ENCODE assay signal across 22 cellular contexts in the genomic region with DNA sequence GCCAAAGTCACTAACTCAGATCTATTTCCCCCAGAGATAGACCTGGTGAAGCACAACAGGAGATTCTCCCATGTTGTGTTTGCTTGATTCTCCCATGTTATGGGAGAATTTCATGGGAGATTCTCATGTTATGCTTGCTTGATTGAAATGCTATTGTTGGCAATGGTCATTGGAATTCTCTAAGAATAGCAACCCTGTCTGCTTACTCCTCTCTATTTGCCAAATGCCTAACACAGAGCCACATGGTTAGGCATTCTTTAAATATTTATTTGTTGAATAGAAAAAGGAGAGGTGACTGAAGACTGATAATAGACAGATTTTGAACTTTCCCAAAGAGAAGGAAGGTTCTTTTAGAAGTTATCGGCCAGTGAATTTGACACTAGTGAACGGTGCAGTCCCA.
"Had no signal": no experiment of that assay in that cellular context is flagged by ENCODE, and none has a peak within 500 bp of the region (broad histone marks: within the 10 kb centered on the region; RNA-seq: fewer than 3 reads in every experiment).

No MANE protein-coding gene starts in this region.

- H3K27ac ChIP-seq: adrenal gland, foreskin keratinocyte, lower lobe of right lung, tibial nerve had no signal

- H3K36me3 ChIP-seq: adrenal gland, lower lobe of right lung, tibial nerve had no signal

- H3K4me1 ChIP-seq: adrenal gland, foreskin keratinocyte, lower lobe of right lung had no signal

- H3K4me3 ChIP-seq: adrenal gland, lower lobe of right lung, mucosa of descending colon, tibial nerve had no signal

- H3K27me3 ChIP-seq: adrenal gland, tibial nerve had no signal

- H3K9me3 ChIP-seq: adrenal gland, lower lobe of right lung, mucosa of descending colon, tibial nerve had no signal

- DNase-seq: activated B cell treated with CpG ODN at 0.5 μM for 24 hours; activated CD4-positive, alpha-beta T cell treated with anti-CD3 and anti-CD28 coated beads for 36 hours; activated CD4-positive, alpha-beta T cell treated with anti-CD3 and anti-CD28 coated beads, Interleukin-2, amount 50 U/mL, for 4 hours; activated CD8-positive, alpha-beta memory T cell treated with anti-CD3 and anti-CD28 coated beads for 24 hours; activated CD8-positive, alpha-beta memory T cell treated with anti-CD3 and anti-CD28 coated beads, Interleukin-2, amount 50 U/mL, for 4 hours; activated naive CD4-positive, alpha-beta T cell; activated T-cell treated with anti-CD3 and anti-CD28 coated beads, Interleukin-2, amount 50 U/mL, for 24 hours; adrenal gland; dermis blood vessel endothelial cell; effector CD8-positive, alpha-beta T cell; erythroblast; foreskin keratinocyte; hypothalamus; left colon; lower lobe of right lung; mesendoderm; mucosa of descending colon; naive thymus-derived CD4-positive, alpha-beta T cell; occipital lobe; stimulated activated CD4-positive, alpha-beta T cell treated with anti-CD3 and anti-CD28 coated beads, Interleukin-2, amount 100 ng/mL, for 48 hours; stimulated activated naive CD4-positive, alpha-beta T cell treated with Interleukin-2 at 50 U/mL for 16 hours had no signal
